In genomic region chr4:111696505-111696904, GRCh38 we compare ENCODE assay signal across 19 cellular contexts.
"Had no signal": no experiment of that assay in that cellular context is flagged by ENCODE, and none has a peak within 500 bp of the region (broad histone marks: within the 10 kb centered on the region; RNA-seq: fewer than 3 reads in every experiment).

No MANE protein-coding gene starts in this region.

- H3K36me3 Mint-ChIP-seq: T-cell had no signal

- DNase-seq: KBM-7, MV-4-11, NCI-H1048, NCI-H1105, NCI-H1436 treated with DMSO at 0.1 percent for 48 hours, NCI-H1694, NCI-H187 treated with DMSO at 0.1 percent for 48 hours, NCI-H2081, NCI-H2107, NCI-H2227 treated with DMSO at 0.1 percent for 48 hours, NCI-H524, NCI-H774, Right ventricle myocardium superior, RPMI8226, SIG-M5, T-cell had no signal

- H3K27me3 Mint-ChIP-seq: T-cell had no signal

- H3K9me3 ChIP-seq: SJSA1 had no signal

- H3K4me1 ChIP-seq: SJSA1 had no signal

- H3K9me3 Mint-ChIP-seq: T-helper 1 cell treated with Interleukin-12 subunit alpha and Interleukin-12 subunit beta and Interleukin-4 antibody, amounts not matched to agents 30 μg/mL and 1 μg/mL, for 36 hours had no signal

- H3K27ac Mint-ChIP-seq: T-cell; T-helper 1 cell treated with Interleukin-12 subunit alpha and Interleukin-12 subunit beta and Interleukin-4 antibody, amounts not matched to agents 30 μg/mL and 1 μg/mL, for 36 hours had no signal

- H3K27ac ChIP-seq: SJSA1, SK-N-MC had no signal

- H3K4me3 ChIP-seq: SJSA1, SK-N-MC had no signal

- H3K36me3 ChIP-seq: SJSA1 had no signal

- H3K4me1 Mint-ChIP-seq: T-cell had no signal

- H3K4me3 Mint-ChIP-seq: T-cell; T-helper 1 cell treated with Interleukin-12 subunit alpha and Interleukin-12 subunit beta and Interleukin-4 antibody, amounts not matched to agents 30 μg/mL and 1 μg/mL, for 36 hours had no signal

- ATAC-seq: T-cell had no signal
